Comparison of ENCODE assay signal across 14 cellular contexts in the genomic region with DNA sequence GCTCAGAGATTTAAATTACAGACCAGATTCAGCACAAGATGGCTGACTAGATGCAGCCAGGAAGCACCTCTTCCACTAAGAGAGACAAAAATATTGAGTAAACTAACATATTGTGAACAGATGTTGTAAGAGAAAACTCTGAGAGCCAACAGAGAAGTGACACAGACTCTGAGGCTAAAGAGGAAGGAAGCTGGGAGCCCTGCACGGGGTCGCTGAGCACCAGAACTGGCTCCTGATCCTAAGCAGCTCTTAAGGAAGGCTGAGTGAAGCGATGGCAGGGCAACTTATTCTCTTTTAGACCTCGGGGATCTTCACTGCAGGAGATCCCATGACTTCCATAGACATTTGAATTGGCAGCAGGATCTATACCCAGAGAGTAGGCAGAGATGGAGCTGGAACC.
"Had no signal": no experiment of that assay in that cellular context is flagged by ENCODE, and none has a peak within 500 bp of the region (broad histone marks: within the 10 kb centered on the region; RNA-seq: fewer than 3 reads in every experiment).

No MANE protein-coding gene starts in this region.

- H3K4me3 Mint-ChIP-seq: activated naive CD4-positive, alpha-beta T cell treated with anti-CD3 and anti-CD28 coated beads, Interleukin-2, amount 10 ng/mL, durations not matched to agents 7 days and 5 days; natural killer cell; stimulated activated naive CD8-positive, alpha-beta T cell treated with anti-CD3 and anti-CD28 coated beads, Interleukin-15, amount 100 ng/mL, for 72 hours; T-helper 2 cell treated with Interferon-gamma antibody and Interleukin-4, amounts not matched to agents 5 μg/mL and 100 μg/mL, for 36 hours had no signal

- H3K4me1 Mint-ChIP-seq: activated naive CD4-positive, alpha-beta T cell treated with anti-CD3 and anti-CD28 coated beads, Interleukin-2, amount 10 ng/mL, durations not matched to agents 7 days and 5 days; natural killer cell; stimulated activated naive CD8-positive, alpha-beta T cell treated with anti-CD3 and anti-CD28 coated beads, Interleukin-15, amount 100 ng/mL, for 72 hours had no signal

- H3K27ac ChIP-seq: heart left ventricle, testis had no signal

- H3K4me3 ChIP-seq: heart left ventricle, mucosa of descending colon, testis had no signal

- H3K27ac Mint-ChIP-seq: activated naive CD4-positive, alpha-beta T cell treated with anti-CD3 and anti-CD28 coated beads, Interleukin-2, amount 10 ng/mL, durations not matched to agents 7 days and 5 days; natural killer cell; progenitor cell of endocrine pancreas; stimulated activated naive CD8-positive, alpha-beta T cell treated with anti-CD3 and anti-CD28 coated beads, Interleukin-15, amount 100 ng/mL, for 72 hours; T-helper 2 cell treated with Interferon-gamma antibody and Interleukin-4, amounts not matched to agents 5 μg/mL and 100 μg/mL, for 36 hours had no signal

- H3K27me3 Mint-ChIP-seq: activated naive CD4-positive, alpha-beta T cell treated with anti-CD3 and anti-CD28 coated beads, Interleukin-2, amount 10 ng/mL, durations not matched to agents 7 days and 5 days; progenitor cell of endocrine pancreas; stimulated activated naive CD8-positive, alpha-beta T cell treated with anti-CD3 and anti-CD28 coated beads, Interleukin-15, amount 100 ng/mL, for 72 hours had no signal

- H3K4me1 ChIP-seq: heart left ventricle, testis had no signal

- DNase-seq: activated CD4-positive, alpha-beta T cell treated with anti-CD3 and anti-CD28 coated beads for 4 hours; activated naive CD4-positive, alpha-beta T cell treated with anti-CD3 and anti-CD28 coated beads, Interleukin-2, amount 10 ng/mL, durations not matched to agents 7 days and 5 days; foreskin melanocyte; heart left ventricle; left colon; mucosa of descending colon; natural killer cell; nucleus accumbens; stimulated activated CD4-positive, alpha-beta T cell treated with anti-CD3 and anti-CD28 coated beads, Interleukin-4, amount 100 ng/mL, for 1 hour; stimulated activated CD8-positive, alpha-beta memory T cell treated with anti-CD3 and anti-CD28 coated beads, Interleukin-4, amount 100 ng/mL, for 48 hours; stimulated activated naive CD8-positive, alpha-beta T cell treated with anti-CD3 and anti-CD28 coated beads, Interleukin-15, amount 100 ng/mL, for 72 hours; testis had no signal

- ATAC-seq: left colon; mucosa of descending colon; natural killer cell; stimulated activated naive CD8-positive, alpha-beta T cell treated with anti-CD3 and anti-CD28 coated beads, Interleukin-15, amount 100 ng/mL, for 72 hours had no signal

- H3K27me3 ChIP-seq: heart left ventricle, testis had no signal
